In the genomic region with DNA sequence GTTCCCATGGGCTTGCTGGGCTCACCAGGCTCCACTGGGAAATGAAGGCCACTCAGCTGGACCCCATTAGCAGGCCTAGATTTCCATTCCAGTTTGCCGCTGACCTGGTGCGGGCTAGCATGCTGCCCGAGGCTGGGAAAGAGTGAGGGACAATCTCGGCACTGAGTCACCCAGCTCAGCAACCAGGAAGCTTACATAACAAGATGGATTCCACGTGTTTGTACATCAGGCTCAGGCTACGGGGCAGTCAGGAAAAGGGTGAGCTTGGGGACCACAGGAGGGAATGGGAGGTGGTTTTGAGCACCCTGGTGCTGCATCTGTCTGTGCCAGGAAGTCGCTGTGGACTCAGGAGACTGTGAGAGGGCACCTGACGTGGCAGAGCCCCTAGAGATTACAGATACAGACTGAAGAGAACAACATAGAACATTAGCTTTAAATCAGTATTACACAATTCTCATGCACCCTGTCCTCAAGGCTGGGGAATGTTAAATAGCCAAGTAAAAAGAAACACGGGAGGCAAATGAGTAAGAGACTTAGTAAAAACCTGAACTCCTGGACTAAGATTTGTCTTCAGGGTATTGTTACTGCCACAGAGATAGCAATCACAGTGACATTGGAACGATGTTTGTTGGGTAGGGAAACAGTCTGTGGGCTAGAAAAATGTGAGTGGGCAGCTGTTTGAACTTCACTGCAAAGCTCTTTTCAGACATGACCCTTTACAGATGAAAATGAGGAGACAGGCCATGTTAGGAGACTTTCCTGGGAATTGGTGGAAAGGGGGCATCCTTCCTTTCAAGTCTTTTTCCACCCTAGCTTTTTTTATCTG, we compare ENCODE assay signal across 14 cellular contexts. TPM values are rescaled to one million over a fixed set of nuclear protein-coding genes. Genes with fewer than 3 reads are reported as not detected.
DNase-seq lines count a peak whose midpoint lies in the region; TF ChIP-seq lines count a peak whose summit lies in the region.
"Had no signal": no experiment of that assay in that cellular context is flagged by ENCODE, and none has a peak within 500 bp of the region (broad histone marks: within the 10 kb centered on the region; RNA-seq: fewer than 3 reads in every experiment).

No MANE protein-coding gene starts in this region.

- intact Hi-C loops in posterior cingulate gyrus (cut with DNase I) = no loop called here

- H3K4me1 Mint-ChIP-seq in HFFc6 (ENCODE audit: low read depth) = peaks cover 34% of the 10 kb centered on the region
- peaks cover 34% of the 10 kb centered on the region for H3K4me1 Mint-ChIP-seq in neural crest cell
- H3K4me1 Mint-ChIP-seq in nephron progenitor cell = peaks cover 28% of the 10 kb centered on the region

- H3K27ac Mint-ChIP-seq in HFFc6 (peak overlapping the region; percentile 96), neural crest cell (ENCODE audit: unreplicated experiment) (peak overlapping the region; percentile 47), nephron progenitor cell (no peak overlapping the region)

- H3K4me3 Mint-ChIP-seq in HFFc6 (peak overlapping the region; percentile 57), neural crest cell (no peak overlapping the region), nephron progenitor cell (no peak overlapping the region)

- DNase-seq in AG09319 (ENCODE audit: extremely low read depth, low read depth) = peak; percentile 60
- peak; percentile 64 for DNase-seq in HFFc6
- peak; percentile 76 for DNase-seq in dedifferentiated amniotic fluid mesenchymal stem cell (ENCODE audit: extremely low spot score)
- DNase-seq in neural crest cell (ENCODE audit: low read depth, low spot score) = no peak
- no peak for DNase-seq in NCI-H1436 (lab: John Stamatoyannopoulos, UW)
- DNase-seq in nephron progenitor cell = no peak
- no peak for DNase-seq in posterior cingulate gyrus
- no peak for DNase-seq in NCI-H2081 (lab: John Stamatoyannopoulos, UW)
- DNase-seq: activated CD8-positive, alpha-beta memory T cell treated with anti-CD3 and anti-CD28 coated beads, Interleukin-2, amount 50 U/mL, for 4 hours; AML-193; dermis blood vessel endothelial cell; IMR-90; left colon; NCI-H1930 had no signal

- TF ChIP-seq CTCF in AG09319 (IDR thresholded peaks at IDR 0.05; ENCODE audit: low read depth, low read length) = no peak
- no peak for TF ChIP-seq CTCF in HFFc6 (IDR thresholded peaks at IDR 0.05)
- TF ChIP-seq CTCF in neural crest cell (conservative IDR thresholded peaks at IDR 0.05) = no peak
- no peak for TF ChIP-seq CTCF in nephron progenitor cell (IDR thresholded peaks at IDR 0.05)

- peaks cover 6% of the 10 kb centered on the region for H3K27me3 Mint-ChIP-seq in HFFc6 (ENCODE audit: insufficient read depth)
- no peaks in the 10 kb centered on the region for H3K27me3 Mint-ChIP-seq in neural crest cell (ENCODE audit: low read depth)
- peaks cover 9% of the 10 kb centered on the region for H3K27me3 Mint-ChIP-seq in nephron progenitor cell (ENCODE audit: low read depth, poor library complexity)

- H3K9me3 Mint-ChIP-seq in HFFc6 (no peaks in the 10 kb centered on the region), neural crest cell (no peaks in the 10 kb centered on the region), nephron progenitor cell (no peaks in the 10 kb centered on the region)

- H3K36me3 Mint-ChIP-seq in HFFc6 (ENCODE audit: low read depth) (no peaks in the 10 kb centered on the region), neural crest cell (ENCODE audit: low read depth) (no peaks in the 10 kb centered on the region), nephron progenitor cell (ENCODE audit: low read depth) (no peaks in the 10 kb centered on the region)

RNA-seq across cellular contexts. Expression of gene GLUL, which starts 51.1 kb away (rescaled TPM):
- 100 to 1,000 TPM; 124 to 194 (median 176) TPM for total RNA-seq in HFFc6 (2021; fragmentation: NEBNext Ultra II Directional; extraction: Animal tissue kit (Norgen Biotek cat#: 25700))
- total RNA-seq in neural crest cell = 522 and 529 TPM in 2 replicates

Comparison
In these comparisons a context has a peak if more than half of its experiments do, and no peak if none do; other contexts are left out.
1. DNase-seq: peak in AG09319 (single experiment), HFFc6 (single experiment) and dedifferentiated amniotic fluid mesenchymal stem cell (single experiment); none in neural crest cell (single experiment), NCI-H1436 (single experiment), nephron progenitor cell (single experiment), posterior cingulate gyrus (0 of 10) and NCI-H2081 (0 of 2).